22 cellular contexts compared by ENCODE assay signal in the genomic region with DNA sequence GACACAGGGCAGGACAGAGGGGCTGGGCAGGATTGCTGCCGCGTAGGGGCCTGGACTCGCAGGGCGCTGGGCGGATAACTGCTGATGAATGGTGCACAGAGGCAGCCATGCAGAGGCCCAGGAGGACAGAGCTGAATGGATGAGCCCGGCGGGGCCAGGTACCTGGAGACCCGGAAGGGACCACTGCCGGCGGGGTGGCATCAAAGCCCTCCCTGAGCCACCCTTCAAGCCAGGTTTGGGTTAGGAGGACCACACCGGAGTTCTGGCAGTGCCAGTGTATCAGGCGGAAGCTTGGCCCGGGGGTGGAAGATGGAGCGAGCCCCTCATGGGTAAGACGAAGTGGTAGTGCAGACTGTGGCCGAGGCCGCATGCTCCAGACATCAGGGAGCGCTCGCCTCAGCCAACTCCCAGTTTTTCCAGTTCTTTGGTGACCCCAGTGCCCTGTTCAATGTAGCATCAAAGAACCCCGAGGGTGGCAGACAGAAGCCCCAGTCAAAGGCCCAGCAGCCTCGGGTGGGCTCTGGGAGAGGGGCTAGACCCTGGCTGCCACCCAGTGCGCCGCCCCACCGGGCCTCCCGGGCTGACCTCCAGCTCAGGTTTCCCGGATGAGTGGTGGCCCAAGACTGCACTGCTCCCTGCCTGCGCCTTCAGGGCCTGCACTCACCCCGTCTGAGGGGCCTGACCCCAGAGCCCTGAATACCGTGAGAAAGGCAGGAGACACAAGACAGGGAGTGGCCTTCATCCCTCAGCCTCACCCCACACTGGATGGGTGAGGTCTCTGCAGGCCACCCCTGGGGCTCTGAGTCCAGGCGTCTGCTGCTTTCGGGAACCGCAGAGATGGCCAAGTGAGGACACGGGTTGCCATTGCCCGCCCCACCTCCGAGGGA. TPM values are rescaled to one million over a fixed set of nuclear protein-coding genes. Genes with fewer than 3 reads are reported as not detected.
DNase-seq lines count a peak whose midpoint lies in the region; ATAC-seq, FAIRE-seq and TF ChIP-seq lines count a peak whose summit lies in the region.
"Had no signal": no experiment of that assay in that cellular context is flagged by ENCODE, and none has a peak within 500 bp of the region (broad histone marks: within the 10 kb centered on the region; RNA-seq: fewer than 3 reads in every experiment).

No MANE protein-coding gene starts in this region.

- intact Hi-C loops in K562 (cut with micrococcal nuclease) = loop anchor here (10.0 kb wide), 2 partner anchors 92 to 208 kb away; no protein-coding TSS in a partner anchor
- intact Hi-C loops in thyroid gland (cut with DNase I) = no loop called here

- no peaks in the 10 kb centered on the region for H3K79me1 ChIP-seq in mesenchymal stem cell (replicated peaks; ENCODE audit: low read length, poor library complexity, severe bottlenecking)

- H4K20me1 ChIP-seq in K562 (replicated peaks; ENCODE audit: control insufficient read depth, insufficient read depth, low read length) = no peaks in the 10 kb centered on the region

- no peaks in the 10 kb centered on the region for H3K79me2 ChIP-seq in K562 (ENCODE audit: control insufficient read depth, insufficient read depth, low read length)

- peaks cover 2% of the 10 kb centered on the region for H3K9me1 ChIP-seq in K562 (ENCODE audit: control insufficient read depth, insufficient read depth, low read length)

- no peak for TF ChIP-seq CTCF in K562 (IDR thresholded peaks at IDR 0.05 in 2 of 3, conservative IDR thresholded peaks at IDR 0.05 in 1 of 3; ENCODE audit: insufficient read depth in 2 of 3, low read depth in 1 of 3, low read length in 3 of 3)
- no peak for TF ChIP-seq CTCF in thyroid gland (IDR thresholded peaks at IDR 0.05)

- H3K9me3 ChIP-seq in K562 (replicated peaks; ENCODE audit: control insufficient read depth, insufficient read depth, low read depth, low read length) (no peaks in the 10 kb centered on the region), mesenchymal stem cell (ENCODE audit: control insufficient read depth, low read length) (no peaks in the 10 kb centered on the region), thyroid gland (no peaks in the 10 kb centered on the region)

- peaks cover 0 to 12% of the 10 kb centered on the region in 2 experiments; a peak in 3 of 5 replicates for H3K4me1 ChIP-seq in K562 (replicated peaks in 1 of 2; ENCODE audit: control insufficient read depth in 2 of 2, insufficient read depth in 2 of 2, low read length in 2 of 2)
- H3K4me1 ChIP-seq in mesenchymal stem cell (ENCODE audit: control insufficient read depth, insufficient read depth, low read depth, low read length) = peaks cover 8% of the 10 kb centered on the region
- H3K4me1 ChIP-seq in thyroid gland = peaks cover 14 to 19% of the 10 kb centered on the region in 2 donors

- 22% methylated on average over 18 of the region's 35 CpGs for WGBS in K562 (ENCODE audit: insufficient coverage, low coverage, missing lambda C conversion rate)
- WGBS in mesenchymal stem cell = 92% methylated on average over 35 of the region's 35 CpGs
- WGBS in thyroid gland, 2 donors = 88 to 94% methylated on average over 14 to 35 of the region's 35 CpGs

- H3K4me3 ChIP-seq in H7 (ENCODE audit: insufficient read depth, low read depth, low read length) (no peak overlapping the region), K562 (no peak overlapping the region), mesenchymal stem cell (ENCODE audit: insufficient read depth in 1 of 2, low read depth in 1 of 2, low read length in 2 of 2) (no peak overlapping the region), thyroid gland (replicated peaks in 1 of 3) (no peak overlapping the region)
- H3K4me3 ChIP-seq: GM23248 had no signal

- TF ChIP-seq EP300 in K562 (IDR thresholded peaks at IDR 0.05; ENCODE audit: low read length) = no peak

- in situ Hi-C loops in K562 (cut with MboI) = no loop called here

- H3K14ac ChIP-seq in mesenchymal stem cell (ENCODE audit: low read length in 2 of 2) = peak overlapping the region in 1 of 2 experiments; percentile 64

- peak overlapping the region; percentile 28 for H2AK5ac ChIP-seq in mesenchymal stem cell (ENCODE audit: low read length, severe bottlenecking)

- H2AFZ ChIP-seq in K562 (ENCODE audit: low read depth, low read length) = no peak overlapping the region
- H2AFZ ChIP-seq in mesenchymal stem cell (ENCODE audit: low read depth, low read length) = no peak overlapping the region
- H2AFZ ChIP-seq: GM23248 had no signal

- no peak overlapping the region for H3K23ac ChIP-seq in mesenchymal stem cell (ENCODE audit: low read length in 2 of 2)

- H2BK12ac ChIP-seq in mesenchymal stem cell (ENCODE audit: low read length in 2 of 2) = peak overlapping the region in 1 of 2 experiments; percentile 49

- ATAC-seq in K562 (peak; percentile 13; the same call in 1 of the 3 replicates), HG02571 (IDR thresholded peaks at IDR 0.05; ENCODE audit: unreplicated experiment) (no peak)
- ATAC-seq: PC-3, Right ventricle myocardium inferior had no signal

- no peak for TF ChIP-seq RAD21 in K562 (CRISPR knock-in tag; conservative IDR thresholded peaks at IDR 0.05 in 1 of 2, IDR thresholded peaks at IDR 0.05 in 1 of 2)

- H3K4ac ChIP-seq in mesenchymal stem cell (ENCODE audit: low read depth in 1 of 2, low read length in 2 of 2) = no peak overlapping the region

- H4K8ac ChIP-seq in mesenchymal stem cell (ENCODE audit: low read length) = peak overlapping the region; percentile 31

- H3K36me3 ChIP-seq in H7 (replicated peaks; ENCODE audit: control insufficient read depth, insufficient read depth, low read length) (no peaks in the 10 kb centered on the region), K562 (ENCODE audit: control insufficient read depth, insufficient read depth, low read length) (no peaks in the 10 kb centered on the region), mesenchymal stem cell (ENCODE audit: control insufficient read depth in 1 of 2, insufficient read depth in 2 of 2, low read depth in 1 of 2, low read length in 2 of 2) (no peaks in the 10 kb centered on the region), thyroid gland (no peaks in the 10 kb centered on the region)

- no peak overlapping the region for H3K4me2 ChIP-seq in K562 (ENCODE audit: insufficient read depth, low read length)
- H3K4me2 ChIP-seq in mesenchymal stem cell (ENCODE audit: low read length, poor library complexity, severe bottlenecking) = no peak overlapping the region

- peak overlapping the region in 1 of 2 experiments; percentile 64 for H3K18ac ChIP-seq in mesenchymal stem cell (ENCODE audit: low read depth in 1 of 2, low read length in 2 of 2)

- no peak overlapping the region for H2BK120ac ChIP-seq in mesenchymal stem cell (ENCODE audit: low read depth, low read length)

- CTCF ChIA-PET in K562 (lab: Yijun Ruan, JAX; ENCODE audit: low intra/inter-chr PET ratio) = no interaction called here

- BruUV-seq in K562 (replicated peaks; lab: Mats Ljungman, UMichigan) = no TSS peak

- H3K27me3 ChIP-seq in H7 (ENCODE audit: control insufficient read depth, insufficient read depth, low read length) (no peaks in the 10 kb centered on the region; the same call in 1 of the 2 replicates), K562 (ENCODE audit: control insufficient read depth in 2 of 2, insufficient read depth in 2 of 2, low read length in 2 of 2) (peaks cover 0 to 3% of the 10 kb centered on the region in 2 experiments; a peak in 1 of 5 replicates), mesenchymal stem cell (ENCODE audit: control insufficient read depth in 1 of 2, insufficient read depth in 1 of 2, low read length in 2 of 2) (peaks cover 0 to 4% of the 10 kb centered on the region in 2 experiments), thyroid gland (no peaks in the 10 kb centered on the region)

- TF ChIP-seq POLR2A in K562 (conservative IDR thresholded peaks at IDR 0.05) = no peak
- no peak for TF ChIP-seq POLR2A in thyroid gland (IDR thresholded peaks at IDR 0.05)

- peak overlapping the region; percentile 65 for H2BK15ac ChIP-seq in mesenchymal stem cell (ENCODE audit: low read depth, poor library complexity, severe bottlenecking)

- no peak overlapping the region for H4K91ac ChIP-seq in mesenchymal stem cell (ENCODE audit: low read length)

- DNase-seq in H7 (peak; percentile 66), K562 (ENCODE audit: extremely low read depth in 1 of 4, low spot score in 3 of 4) (no peak), mesenchymal stem cell (no peak), thyroid gland (no peak), SKM-1 treated with dmso at 0.1 percent for 144 hours (lab: John Stamatoyannopoulos, UW; ENCODE audit: unreplicated experiment) (no peak)
- DNase-seq in activated T-cell treated with anti-CD3 and anti-CD28 coated beads, Interleukin-2, amount 50 U/mL, for 1 hour = no peak
- DNase-seq: ACHN; Calu3; CD4-positive, CD25-positive, alpha-beta regulatory T cell; DND-41; GDM1; GM23248; HFFc6; Karpas-422; MM.1S; NCI-H1105; NCI-H1694 treated with DMSO at 0.1 percent for 48 hours; NCI-H748 treated with DMSO at 0.1 percent for 48 hours; PC-3 had no signal

- H3K27ac ChIP-seq in K562 (ENCODE audit: extremely low read depth, low read depth, low read length) = no peak overlapping the region
- H3K27ac ChIP-seq in mesenchymal stem cell (ENCODE audit: low read length, poor library complexity, severe bottlenecking) = no peak overlapping the region
- peak overlapping the region in 2 of 3 donors; percentile 12 to 70 for H3K27ac ChIP-seq in thyroid gland
- H3K27ac ChIP-seq: GM23248 had no signal

- no peak overlapping the region for H3K9ac ChIP-seq in K562 (ENCODE audit: insufficient read depth in 1 of 2, low read depth in 2 of 2, low read length in 2 of 2)
- no peak overlapping the region for H3K9ac ChIP-seq in mesenchymal stem cell (ENCODE audit: low read length)
- H3K9ac ChIP-seq: GM23248 had no signal

- POLR2A ChIA-PET in K562 (lab: Yijun Ruan, JAX) = no interaction called here

- no peak for FAIRE-seq in K562 (lab: Jason Lieb, UNC)
- FAIRE-seq: GM12892 had no signal

- H2BK5ac ChIP-seq in mesenchymal stem cell (ENCODE audit: low read depth, low read length, poor library complexity, severe bottlenecking) = no peak overlapping the region

RNA-seq across cellular contexts. Expression of a gene that starts 50.9 kb away (rescaled TPM):
- 112 and 123 TPM in 2 replicates for total RNA-seq in H7 (2014; rRNA removed; shearing (Covaris generic))
- 2.3 and 7.6 TPM in 2 replicates for total RNA-seq in K562 (2011; cell fraction: chromatin; rRNA removed; ENCODE audit: low replicate concordance)
- 2.2 and 4.6 TPM in 2 replicates for total RNA-seq in K562 (2011; cell fraction: nucleolus; rRNA removed)
- 5.1 and 8.6 TPM in 2 replicates for total RNA-seq in K562 (2011; cell fraction: nucleoplasm; rRNA removed)
- total RNA-seq in K562 (2014; rRNA removed) = 15.6 and 17.6 TPM in 2 replicates
- total RNA-seq in K562 (2014; rRNA removed; fragmentation: Illumina TruSeq; extraction: Trizol) = 26.6 and 28.4 TPM in 2 replicates
- total RNA-seq in K562 (2015; rRNA removed; fragmentation: Illumina TruSeq; extraction: Trizol) = 21.4 and 22.3 TPM in 2 replicates
- 21.5 and 22.4 TPM in 2 replicates for total RNA-seq in K562 (2021)
- 13.2 and 13.3 TPM in 2 replicates for polyA plus RNA-seq in K562 (2011; rRNA removed)
- 4.1 and 11.4 TPM in 2 replicates for polyA plus RNA-seq in K562 (2011; cell fraction: cytosol; rRNA removed)
- polyA plus RNA-seq in K562 (2011; cell fraction: nucleus; rRNA removed) = 4.7 and 7.5 TPM in 2 replicates
- 27.9 and 45.3 TPM in 2 replicates for polyA plus RNA-seq in K562 (2012)
- polyA plus RNA-seq in K562 (2014; fragmentation: Illumina TruSeq; extraction: Trizol) = 17.6 and 23.3 TPM in 2 replicates
- polyA plus RNA-seq in K562 (2014; fragmentation: Nextera tagmentation; extraction: Ambion mirVana) = 10 to 100 TPM; 21.7 to 31.5 TPM
- 13.2 and 15.0 TPM in 2 replicates for polyA plus RNA-seq in K562 (2014; rRNA removed)
- polyA minus RNA-seq in K562 (2011; rRNA and poly(A)+ RNA removed) = 15.6 and 18.9 TPM in 2 replicates
- 4.8 and 5.5 TPM in 2 replicates for polyA minus RNA-seq in K562 (2011; cell fraction: cytosol; rRNA and poly(A)+ RNA removed)
- 1.5 and 3.8 TPM in 2 replicates for polyA minus RNA-seq in K562 (2011; cell fraction: nucleus; rRNA and poly(A)+ RNA removed)
- polyA plus RNA-seq in mesenchymal stem cell (2013, experiment 1 of 2) = 34.3 TPM
- 35.9 TPM for polyA plus RNA-seq in mesenchymal stem cell (2013, experiment 2 of 2)
- 100 to 1,000 TPM in 2 of 4 donors, 10 to 100 TPM in 2; 50.8 to 157 (median 108) TPM for total RNA-seq in thyroid gland

Comparison
In these comparisons a context has a peak if more than half of its experiments do, and no peak if none do; other contexts are left out.
1. H3K27ac ChIP-seq: peak in thyroid gland (2 of 3); none in K562 (single experiment) and mesenchymal stem cell (single experiment).